ENCODE assay signal across 22 cellular contexts in the genomic region with DNA sequence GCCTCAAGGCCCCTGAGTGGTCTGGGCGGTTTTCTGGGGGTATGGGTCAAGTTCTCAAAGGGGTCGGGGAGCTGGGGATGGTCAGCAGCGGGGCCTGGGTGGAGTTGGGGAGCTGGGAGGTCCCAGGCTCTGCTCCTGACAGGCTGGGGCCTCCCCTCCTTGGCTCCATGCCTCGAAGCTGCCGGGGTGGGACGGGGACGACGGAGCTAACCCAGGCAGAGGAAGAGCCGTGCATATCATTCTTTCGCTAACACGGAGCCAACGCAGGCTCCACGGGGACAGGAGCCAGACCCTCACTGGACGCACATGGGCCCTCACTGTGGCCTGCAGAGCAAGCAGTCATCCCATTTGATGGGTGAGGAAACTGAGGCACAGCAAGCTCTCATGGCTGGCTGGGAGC.
"Had no signal": no experiment of that assay in that cellular context is flagged by ENCODE, and none has a peak within 500 bp of the region (broad histone marks: within the 10 kb centered on the region; RNA-seq: fewer than 3 reads in every experiment).

No MANE protein-coding gene starts in this region.

- H3K9me3 Mint-ChIP-seq: stimulated activated memory B cell treated with anti-CD40 and anti-IgM and Interleukin-4, amounts not matched to agents 10 μg/mL and 1 μg/mL and 100 μg/mL, for 72 hours; stimulated activated naive CD8-positive, alpha-beta T cell treated with anti-CD3 and anti-CD28 coated beads, Interleukin-15, amount 100 ng/mL, for 72 hours; stimulated activated naive CD8-positive, alpha-beta T cell treated with anti-CD3 and anti-CD28 coated beads, Interleukin-15, Interleukin-2, amounts not matched to agents 100 ng/mL and 50 ng/mL, for 24 hours; type B pancreatic cell had no signal

- H3K4me1 Mint-ChIP-seq: stimulated activated naive B cell treated with anti-CD40 and anti-IgM and Interleukin-4, amounts not matched to agents 10 μg/mL and 1 μg/mL and 100 μg/mL, for 72 hours; stimulated activated naive CD8-positive, alpha-beta T cell treated with anti-CD3 and anti-CD28 coated beads, Interleukin-15, amount 100 ng/mL, for 72 hours had no signal

- DNase-seq: stimulated activated CD4-positive, alpha-beta T cell treated with anti-CD3 and anti-CD28 coated beads, Interleukin-2, amount 100 ng/mL, for 48 hours; stimulated activated CD4-positive, alpha-beta T cell treated with anti-CD3 and anti-CD28 coated beads, Interleukin-4, amount 100 ng/mL, for 1 hour; stimulated activated CD4-positive, alpha-beta T cell treated with anti-CD3 and anti-CD28 coated beads, Interleukin-4, amount 100 ng/mL, for 24 hours; stimulated activated CD4-positive, alpha-beta T cell treated with anti-CD3 and anti-CD28 coated beads, Interleukin-4, amount 100 ng/mL, for 4 hours; stimulated activated CD8-positive, alpha-beta memory T cell treated with anti-CD3 and anti-CD28 coated beads, Interleukin-4, amount 100 ng/mL, for 48 hours; stimulated activated naive B cell treated with anti-CD40 and anti-IgM and Interleukin-4, amounts not matched to agents 10 μg/mL and 1 μg/mL and 100 μg/mL, for 72 hours; stimulated activated naive CD4-positive, alpha-beta T cell; stimulated activated naive CD4-positive, alpha-beta T cell treated with Interleukin-2 at 50 U/mL for 16 hours; stimulated activated naive CD8-positive, alpha-beta T cell treated with anti-CD3 and anti-CD28 coated beads, Interleukin-15, amount 100 ng/mL, for 72 hours; stimulated activated naive CD8-positive, alpha-beta T cell treated with anti-CD3 and anti-CD28 coated beads, Interleukin-15, Interleukin-2, amounts not matched to agents 100 U/mL and 50 U/mL, for 24 hours; stomach; substantia nigra; testis; thyroid gland; tibial artery; transverse colon; trophoblast cell; upper lobe of right lung; uterus had no signal

- ATAC-seq: stimulated activated memory B cell treated with anti-CD40 and anti-IgM and Interleukin-4, amounts not matched to agents 10 μg/mL and 1 μg/mL and 100 μg/mL, for 72 hours; stimulated activated naive B cell treated with anti-CD40 and anti-IgM and Interleukin-4, amounts not matched to agents 10 μg/mL and 1 μg/mL and 100 μg/mL, for 72 hours; stimulated activated naive CD8-positive, alpha-beta T cell treated with anti-CD3 and anti-CD28 coated beads, Interleukin-15, amount 100 ng/mL, for 72 hours; upper lobe of right lung had no signal

- H3K4me3 Mint-ChIP-seq: stimulated activated memory B cell treated with anti-CD40 and anti-IgM and Interleukin-4, amounts not matched to agents 10 μg/mL and 1 μg/mL and 100 μg/mL, for 72 hours; stimulated activated naive B cell treated with anti-CD40 and anti-IgM and Interleukin-4, amounts not matched to agents 10 μg/mL and 1 μg/mL and 100 μg/mL, for 72 hours; stimulated activated naive CD8-positive, alpha-beta T cell treated with anti-CD3 and anti-CD28 coated beads, Interleukin-15, amount 100 ng/mL, for 72 hours; stimulated activated naive CD8-positive, alpha-beta T cell treated with anti-CD3 and anti-CD28 coated beads, Interleukin-15, Interleukin-2, amounts not matched to agents 100 ng/mL and 50 ng/mL, for 24 hours; type B pancreatic cell had no signal

- H3K27ac Mint-ChIP-seq: stimulated activated memory B cell treated with anti-CD40 and anti-IgM and Interleukin-4, amounts not matched to agents 10 μg/mL and 1 μg/mL and 100 μg/mL, for 72 hours; stimulated activated naive B cell treated with anti-CD40 and anti-IgM and Interleukin-4, amounts not matched to agents 10 μg/mL and 1 μg/mL and 100 μg/mL, for 72 hours; stimulated activated naive CD8-positive, alpha-beta T cell treated with anti-CD3 and anti-CD28 coated beads, Interleukin-15, amount 100 ng/mL, for 72 hours; stimulated activated naive CD8-positive, alpha-beta T cell treated with anti-CD3 and anti-CD28 coated beads, Interleukin-15, Interleukin-2, amounts not matched to agents 100 ng/mL and 50 ng/mL, for 24 hours; type B pancreatic cell had no signal
